ENCODE assay signal across 9 cellular contexts in genomic region chr16:27374231-27374793, GRCh38. TPM values are rescaled to one million over a fixed set of nuclear protein-coding genes. Genes with fewer than 3 reads are reported as not detected.
DNase-seq lines count a peak whose midpoint lies in the region; ATAC-seq, FAIRE-seq and TF ChIP-seq lines count a peak whose summit lies in the region.
"Had no signal": no experiment of that assay in that cellular context is flagged by ENCODE, and none has a peak within 500 bp of the region (broad histone marks: within the 10 kb centered on the region; RNA-seq: fewer than 3 reads in every experiment).

No MANE protein-coding gene starts in this region.

- H3K36me3 ChIP-seq in Loucy (ENCODE audit: insufficient read depth, low read length) (no peaks in the 10 kb centered on the region), lower lobe of right lung (no peaks in the 10 kb centered on the region)

- peak overlapping the region; percentile 63 for H3K27ac ChIP-seq in lower lobe of right lung

- no peak for TF ChIP-seq POLR2A in GM12891 (IDR thresholded peaks at IDR 0.05; ENCODE audit: low read depth, low read length)

- no peak for TF ChIP-seq CTCF in Loucy (conservative IDR thresholded peaks at IDR 0.05; ENCODE audit: low read length)
- no peak for TF ChIP-seq CTCF in lower lobe of right lung (IDR thresholded peaks at IDR 0.05)

- H3F3A ChIP-seq in Loucy (ENCODE audit: low read depth): no peaks in the 10 kb centered on the region

- H3K9me2 ChIP-seq in Loucy (replicated peaks; ENCODE audit: low read depth, low read length): no peaks in the 10 kb centered on the region

- H3K4me3 ChIP-seq in Loucy (ENCODE audit: low read length, poor library complexity, severe bottlenecking) (no peak overlapping the region), lower lobe of right lung (peak overlapping the region; percentile 26)

- DNase-seq in GM12891 (ENCODE audit: insufficient read length, low spot score) (no peak), lower lobe of right lung (no peak), NCI-H526 treated with DMSO at 0.1 percent for 48 hours (lab: John Stamatoyannopoulos, UW) (no peak), HCEC 1CT (no peak), HK-2 (ENCODE audit: unreplicated experiment) (no peak)

- H3K4me2 ChIP-seq in Loucy (ENCODE audit: low read depth, low read length, poor library complexity, severe bottlenecking): no peak overlapping the region

- 0 out of 2 replicates have a peak overlapping the region, but pooled peaks have one; percentile 34 for H2AFZ ChIP-seq in Loucy (ENCODE audit: low read length)

- intact Hi-C loops in lower lobe of right lung (cut with DNase I): no loop called here

- H3K27me3 ChIP-seq in Loucy (ENCODE audit: insufficient read depth, low read length, poor library complexity, severe bottlenecking) (no peaks in the 10 kb centered on the region), lower lobe of right lung (ENCODE audit: low read depth) (no peaks in the 10 kb centered on the region)

- no peak overlapping the region for H3K9ac ChIP-seq in Loucy (ENCODE audit: low read depth, low read length, poor library complexity, severe bottlenecking)

- ATAC-seq in GM21447 (IDR thresholded peaks at IDR 0.05; ENCODE audit: unreplicated experiment) (peak; percentile 36), lower lobe of right lung (peak; percentile 44 to 56), GM18873 (IDR thresholded peaks at IDR 0.05; ENCODE audit: low FRiP score, unreplicated experiment) (no peak)

- H3K79me2 ChIP-seq in Loucy (ENCODE audit: insufficient read depth, low read length): no peaks in the 10 kb centered on the region

- H3K9me3 ChIP-seq in Loucy (ENCODE audit: insufficient read depth, low read depth, low read length) (peaks cover 3% of the 10 kb centered on the region; the same call in 1 of the 2 replicates), lower lobe of right lung (no peaks in the 10 kb centered on the region)

- peaks cover 19% of the 10 kb centered on the region for H3K4me1 ChIP-seq in Loucy (ENCODE audit: insufficient read depth, low read length, poor library complexity, severe bottlenecking)
- H3K4me1 ChIP-seq in lower lobe of right lung: peaks cover 11% of the 10 kb centered on the region

- no peaks in the 10 kb centered on the region for H4K20me1 ChIP-seq in Loucy (ENCODE audit: insufficient read depth, low read length, poor library complexity, severe bottlenecking)

- FAIRE-seq in GM12891 (lab: Jason Lieb, UNC): no peak

TF ChIP-seq in GM12891, 5 proteins besides CTCF, POLR2A, EP300 and RAD21:
- TF ChIP-seq POU2F2 (IDR thresholded peaks at IDR 0.05; ENCODE audit: low read depth, low read length) (peak; percentile 47; the same call in 1 of the 2 replicates), SPI1 (IDR thresholded peaks at IDR 0.05; ENCODE audit: low read depth, low read length) (peak; percentile 83), TAF1 (IDR thresholded peaks at IDR 0.05; ENCODE audit: low read depth, low read length) (no peak), POLR2AphosphoS5 (IDR thresholded peaks at IDR 0.05; ENCODE audit: low read depth, low read length) (no peak)
TF ChIP-seq in GM12891: peak in this region for 2.

RNA-seq across cellular contexts. Expression of gene IL21R, which starts 27.7 kb away (rescaled TPM):
- polyA plus RNA-seq in GM12891 (2012; ENCODE audit: low read depth, missing spikeins): 39.6 TPM
- 6.0 TPM for total RNA-seq in lower lobe of right lung
- total RNA-seq: epithelial cell of proximal tubule had no signal
